ENCODE assay signal across 27 cellular contexts in genomic region chr1:179146916-179147315, GRCh38.
DNase-seq lines count a peak whose midpoint lies in the region; ATAC-seq, FAIRE-seq and TF ChIP-seq lines count a peak whose summit lies in the region.
"Had no signal": no experiment of that assay in that cellular context is flagged by ENCODE, and none has a peak within 500 bp of the region (broad histone marks: within the 10 kb centered on the region; RNA-seq: fewer than 3 reads in every experiment).

No MANE protein-coding gene starts in this region.

- CTCF ChIA-PET in CD4-positive, alpha-beta T cell (lab: Charles Lee): interaction anchor here (2.7 kb wide), 1 partner anchor 9 kb away, joined by 7 read pairs; no protein-coding TSS in a partner anchor
- CTCF ChIA-PET in IMR-90 (lab: Yijun Ruan, JAX): no interaction called here

- no peak overlapping the region for H2BK15ac ChIP-seq in IMR-90 (ENCODE audit: low read depth, low read length)

- no peak overlapping the region for H2BK20ac ChIP-seq in IMR-90 (ENCODE audit: low read depth, low read length)

- H3K36me3 Mint-ChIP-seq in CD4-positive, alpha-beta T cell (ENCODE audit: low read depth): peaks cover 31% of the 10 kb centered on the region

- no peak overlapping the region for H2AK9ac ChIP-seq in IMR-90 (replicated peaks; ENCODE audit: low read depth, low read length, poor library complexity)

- H3K4ac ChIP-seq in IMR-90 (ENCODE audit: low read depth, low read length): no peak overlapping the region

- POLR2A ChIA-PET in CD4-positive, alpha-beta T cell (lab: Charles Lee): no interaction called here
- POLR2A ChIA-PET in IMR-90 (lab: Charles Lee; ENCODE audit: unreplicated experiment): no interaction called here

- H3K18ac ChIP-seq in IMR-90 (ENCODE audit: low read depth, low read length): peak overlapping the region; percentile 20; the same call in 1 of the 2 replicates

- no peak overlapping the region for H3K23ac ChIP-seq in IMR-90 (ENCODE audit: low read depth, low read length)

- in situ Hi-C loops in IMR-90 (cut with MboI; ENCODE audit: low sequenced_read_pairs): no loop called here

- H3K4me3 ChIP-seq in IMR-90 (ENCODE audit: insufficient read depth, low read depth, low read length) (no peak overlapping the region), bronchial epithelial cell (ENCODE audit: low read depth, low read length) (no peak overlapping the region), keratinocyte (ENCODE audit: control insufficient read depth in 2 of 3, extremely low read depth in 1 of 3, insufficient read depth in 2 of 3, low read depth in 1 of 3, low read length in 3 of 3) (no peak overlapping the region), pancreas (no peak overlapping the region)
- H3K4me3 ChIP-seq: colonic mucosa, Peyer's patch, SJSA1, testis, uterus had no signal

- H3K27ac Mint-ChIP-seq in CD4-positive, alpha-beta T cell: peak overlapping the region; percentile 40
- H3K27ac Mint-ChIP-seq: activated CD4-positive, alpha-beta T cell treated with anti-CD3 and anti-CD28 coated beads for 36 hours; effector memory CD8-positive, alpha-beta T cell; memory B cell had no signal

- ATAC-seq in CD4-positive, alpha-beta T cell (ENCODE audit: poor library complexity): no peak
- ATAC-seq in IMR-90 (ENCODE audit: low read depth) (no peak), pancreas (no peak)
- ATAC-seq: activated CD4-positive, alpha-beta T cell treated with anti-CD3 and anti-CD28 coated beads for 36 hours; effector memory CD8-positive, alpha-beta T cell had no signal

- intact Hi-C loops in CD4-positive, alpha-beta T cell (cut with DNase I, micrococcal nuclease): no loop called here
- intact Hi-C loops in IMR-90 (cut with micrococcal nuclease) (no loop called here), pancreas (cut with DNase I) (no loop called here)

- no peak overlapping the region for H4K8ac ChIP-seq in IMR-90 (ENCODE audit: low read depth in 2 of 2, low read length in 2 of 2)

- TF ChIP-seq CTCF in CD4-positive, alpha-beta T cell (IDR thresholded peaks at IDR 0.05): no peak
- no peak for TF ChIP-seq CTCF in IMR-90 (conservative IDR thresholded peaks at IDR 0.05; ENCODE audit: low read depth, low read length)
- no peak for TF ChIP-seq CTCF in bronchial epithelial cell (IDR thresholded peaks at IDR 0.05; ENCODE audit: insufficient read depth, low read length, severe bottlenecking)
- no peak for TF ChIP-seq CTCF in keratinocyte (optimal IDR thresholded peaks at IDR 0.05 in 1 of 3, IDR thresholded peaks at IDR 0.05 in 1 of 3, conservative IDR thresholded peaks at IDR 0.05 in 1 of 3; ENCODE audit: extremely low read depth in 1 of 3, insufficient read depth in 2 of 3, low read length in 3 of 3)
- TF ChIP-seq CTCF in pancreas (IDR thresholded peaks at IDR 0.05): no peak

- TF ChIP-seq RAD21 in IMR-90 (IDR thresholded peaks at IDR 0.05; ENCODE audit: low read length): no peak

- peak overlapping the region; percentile 30; the same call in 1 of the 2 replicates for H4K5ac ChIP-seq in IMR-90 (ENCODE audit: low read depth, low read length)

- no peak for TF ChIP-seq POLR2A in IMR-90 (IDR thresholded peaks at IDR 0.05; ENCODE audit: low read depth, low read length)

- peaks cover 2% of the 10 kb centered on the region; the same call in 1 of the 2 replicates for H3K36me3 ChIP-seq in IMR-90 (ENCODE audit: control insufficient read depth, insufficient read depth, low read length)
- H3K36me3 ChIP-seq in bronchial epithelial cell (ENCODE audit: control insufficient read depth, insufficient read depth, low read length): no peaks in the 10 kb centered on the region
- H3K36me3 ChIP-seq in keratinocyte (ENCODE audit: control insufficient read depth in 2 of 2, extremely low read depth in 1 of 2, insufficient read depth in 2 of 2, low read length in 2 of 2): peaks cover 0 to 2% of the 10 kb centered on the region in 2 experiments
- H3K36me3 ChIP-seq in pancreas: no peaks in the 10 kb centered on the region
- H3K36me3 ChIP-seq: colonic mucosa, Peyer's patch, uterus had no signal

- BruUV-seq in IMR-90 (replicated peaks; lab: Mats Ljungman, UMichigan): no TSS peak

- no peak overlapping the region for H2AK5ac ChIP-seq in IMR-90 (ENCODE audit: low read depth, low read length)

- H3K4me1 ChIP-seq in IMR-90 (ENCODE audit: control insufficient read depth, insufficient read depth, low read length) (peaks cover 3% of the 10 kb centered on the region; the same call in 1 of the 2 replicates), keratinocyte (ENCODE audit: control insufficient read depth, extremely low read depth, insufficient read depth, low read length) (peaks cover 27% of the 10 kb centered on the region), pancreas (peaks cover 8 to 13% (median 9%) of the 10 kb centered on the region in 3 donors)
- H3K4me1 ChIP-seq: colonic mucosa, testis, uterus had no signal

- no peak overlapping the region for H3K56ac ChIP-seq in IMR-90 (ENCODE audit: extremely low read depth, insufficient read depth, low read length)

- H3K9me1 ChIP-seq in IMR-90 (ENCODE audit: insufficient read depth, low read length) (no peaks in the 10 kb centered on the region), keratinocyte (ENCODE audit: control insufficient read depth, extremely low read depth, insufficient read depth, low read length) (no peaks in the 10 kb centered on the region)

- peaks cover 33% of the 10 kb centered on the region for H3K4me1 Mint-ChIP-seq in CD4-positive, alpha-beta T cell (ENCODE audit: low read depth)

- no peak overlapping the region for H3K14ac ChIP-seq in IMR-90 (replicated peaks; ENCODE audit: low read depth, low read length)

- H3K79me1 ChIP-seq in IMR-90 (ENCODE audit: low read depth in 1 of 2, low read length in 2 of 2): peaks cover 7 to 28% of the 10 kb centered on the region in 2 experiments

- peaks cover 2% of the 10 kb centered on the region for H3K9me3 Mint-ChIP-seq in CD4-positive, alpha-beta T cell
- H3K9me3 Mint-ChIP-seq: effector memory CD8-positive, alpha-beta T cell had no signal

- H3K4me2 ChIP-seq in IMR-90 (ENCODE audit: low read depth, low read length) (no peak overlapping the region), keratinocyte (ENCODE audit: control insufficient read depth, extremely low read depth, insufficient read depth, low read depth, low read length) (peak overlapping the region; percentile 32)

- no peak overlapping the region for H3K4me3 Mint-ChIP-seq in CD4-positive, alpha-beta T cell
- H3K4me3 Mint-ChIP-seq: activated CD4-positive, alpha-beta T cell treated with anti-CD3 and anti-CD28 coated beads for 36 hours; effector memory CD8-positive, alpha-beta T cell; memory B cell had no signal

- dilution Hi-C loops in IMR-90 (cut with HindIII; ENCODE audit: low sequenced_read_pairs, unreplicated experiment): no loop called here
- dilution Hi-C loops in keratinocyte (cut with MboI; ENCODE audit: extremely low pct_ligation_motif_present, low sequenced_read_pairs): no loop called here

- H4K20me1 ChIP-seq in IMR-90 (ENCODE audit: insufficient read depth, low read length): no peaks in the 10 kb centered on the region
- no peaks in the 10 kb centered on the region for H4K20me1 ChIP-seq in keratinocyte (ENCODE audit: control insufficient read depth, extremely low read depth, insufficient read depth, low read length)

- H3K27me3 Mint-ChIP-seq in CD4-positive, alpha-beta T cell: no peaks in the 10 kb centered on the region
- H3K27me3 Mint-ChIP-seq: activated CD4-positive, alpha-beta T cell treated with anti-CD3 and anti-CD28 coated beads for 36 hours; effector memory CD8-positive, alpha-beta T cell; memory B cell had no signal

- peaks cover 33% of the 10 kb centered on the region for H3K79me2 ChIP-seq in keratinocyte (ENCODE audit: control insufficient read depth, insufficient read depth, low read length)

- no peaks in the 10 kb centered on the region for H3K9me3 ChIP-seq in CD4-positive, alpha-beta T cell (ENCODE audit: control insufficient read depth, low read length)
- no peaks in the 10 kb centered on the region; the same call in 1 of the 2 replicates for H3K9me3 ChIP-seq in IMR-90 (ENCODE audit: control insufficient read depth, insufficient read depth, low read length)
- no peaks in the 10 kb centered on the region for H3K9me3 ChIP-seq in keratinocyte (ENCODE audit: control insufficient read depth, low read depth, low read length)
- H3K9me3 ChIP-seq in pancreas: no peaks in the 10 kb centered on the region
- H3K9me3 ChIP-seq: colonic mucosa, Peyer's patch, SJSA1, testis, uterus had no signal

- FAIRE-seq in bronchial epithelial cell (lab: Jason Lieb, UNC): no peak
- no peak for FAIRE-seq in keratinocyte (lab: Jason Lieb, UNC)
- FAIRE-seq in pancreas (lab: Jason Lieb, UNC): no peak
- FAIRE-seq: TTC549 had no signal

- no peak for DNase-seq in CD4-positive, alpha-beta T cell
- DNase-seq in IMR-90: peak; percentile 61
- peak; percentile 70 for DNase-seq in bronchial epithelial cell (ENCODE audit: low read depth)
- DNase-seq in keratinocyte (ENCODE audit: low read depth, low spot score): no peak
- DNase-seq in pancreas: no peak
- DNase-seq in iPS-NIHi7 (ENCODE audit: extremely low spot score): no peak
- DNase-seq in stimulated activated CD4-positive, alpha-beta T cell treated with anti-CD3 and anti-CD28 coated beads, Interleukin-4, amount 100 ng/mL, for 1 hour: no peak
- no peak for DNase-seq in NCI-H1092 (lab: John Stamatoyannopoulos, UW)
- DNase-seq: activated CD4-positive, alpha-beta T cell treated with anti-CD3 and anti-CD28 coated beads for 36 hours; activated gamma-delta T cell; colonic mucosa; DMS53; effector memory CD8-positive, alpha-beta T cell; H7; head of caudate nucleus; KG1; MV-4-11; NCI-H1694; NCI-H2171; Peyer's patch; stimulated activated CD4-positive, alpha-beta T cell treated with anti-CD3 and anti-CD28 coated beads, Interleukin-4, amount 100 ng/mL, for 4 hours; stimulated activated naive CD4-positive, alpha-beta T cell; testis; uterus had no signal

- no CpG with 5 or more reads among the region's 1 CpG for WGBS in IMR-90 (ENCODE audit: extremely low coverage in 2 of 2, insufficient read length in 1 of 2), 2 experiments
- 94 to 100% methylated on average over 1 of the region's 1 CpG for WGBS in pancreas, 2 donors

- no peak overlapping the region for H2BK120ac ChIP-seq in IMR-90 (ENCODE audit: low read depth, low read length)

- H3K27ac ChIP-seq in CD4-positive, alpha-beta T cell (ENCODE audit: low read depth, low read length): no peak overlapping the region
- H3K27ac ChIP-seq in IMR-90 (ENCODE audit: insufficient read depth, low read length) (no peak overlapping the region), keratinocyte (ENCODE audit: control insufficient read depth, insufficient read depth, low read length) (peak overlapping the region; percentile 70), pancreas (no peak overlapping the region)
- H3K27ac ChIP-seq: colonic mucosa, Peyer's patch, SJSA1, testis, uterus had no signal

- H2BK5ac ChIP-seq in IMR-90 (ENCODE audit: low read depth, low read length, poor library complexity, severe bottlenecking): peak overlapping the region; percentile 62

- H2AFZ ChIP-seq in IMR-90 (replicated peaks; ENCODE audit: low read length, poor library complexity) (no peak overlapping the region), keratinocyte (ENCODE audit: control insufficient read depth, low read length) (no peak overlapping the region)

- no peak overlapping the region for H4K91ac ChIP-seq in IMR-90 (ENCODE audit: insufficient read depth, low read depth, low read length)

- no peaks in the 10 kb centered on the region for H3K27me3 ChIP-seq in CD4-positive, alpha-beta T cell (ENCODE audit: control insufficient read depth, insufficient read depth, low read length)
- H3K27me3 ChIP-seq in IMR-90 (ENCODE audit: control insufficient read depth, insufficient read depth, low read length): no peaks in the 10 kb centered on the region
- H3K27me3 ChIP-seq in bronchial epithelial cell (ENCODE audit: control insufficient read depth, insufficient read depth, low read length): no peaks in the 10 kb centered on the region
- no peaks in the 10 kb centered on the region for H3K27me3 ChIP-seq in keratinocyte (ENCODE audit: control insufficient read depth, extremely low read depth, insufficient read depth, low read length)
- no peaks in the 10 kb centered on the region for H3K27me3 ChIP-seq in pancreas
- H3K27me3 ChIP-seq: colonic mucosa, Peyer's patch, SJSA1, testis, uterus had no signal

- H3K9ac ChIP-seq in IMR-90 (ENCODE audit: low read depth, low read length) (no peak overlapping the region), keratinocyte (ENCODE audit: control insufficient read depth, extremely low read depth, insufficient read depth, low read length) (peak overlapping the region; percentile 25)

Comparison
In these comparisons a context has a peak if more than half of its experiments do, and no peak if none do; other contexts are left out.
1. DNase-seq: peak in IMR-90 (single experiment) and bronchial epithelial cell (single experiment); none in CD4-positive, alpha-beta T cell (0 of 10), keratinocyte (single experiment), pancreas (0 of 6), iPS-NIHi7 (single experiment), stimulated activated CD4-positive, alpha-beta T cell treated with anti-CD3 and anti-CD28 coated beads, Interleukin-4, amount 100 ng/mL, for 1 hour (single experiment) and NCI-H1092 (single experiment).